ENCODE assay signal across 10 cellular contexts in the genomic region with DNA sequence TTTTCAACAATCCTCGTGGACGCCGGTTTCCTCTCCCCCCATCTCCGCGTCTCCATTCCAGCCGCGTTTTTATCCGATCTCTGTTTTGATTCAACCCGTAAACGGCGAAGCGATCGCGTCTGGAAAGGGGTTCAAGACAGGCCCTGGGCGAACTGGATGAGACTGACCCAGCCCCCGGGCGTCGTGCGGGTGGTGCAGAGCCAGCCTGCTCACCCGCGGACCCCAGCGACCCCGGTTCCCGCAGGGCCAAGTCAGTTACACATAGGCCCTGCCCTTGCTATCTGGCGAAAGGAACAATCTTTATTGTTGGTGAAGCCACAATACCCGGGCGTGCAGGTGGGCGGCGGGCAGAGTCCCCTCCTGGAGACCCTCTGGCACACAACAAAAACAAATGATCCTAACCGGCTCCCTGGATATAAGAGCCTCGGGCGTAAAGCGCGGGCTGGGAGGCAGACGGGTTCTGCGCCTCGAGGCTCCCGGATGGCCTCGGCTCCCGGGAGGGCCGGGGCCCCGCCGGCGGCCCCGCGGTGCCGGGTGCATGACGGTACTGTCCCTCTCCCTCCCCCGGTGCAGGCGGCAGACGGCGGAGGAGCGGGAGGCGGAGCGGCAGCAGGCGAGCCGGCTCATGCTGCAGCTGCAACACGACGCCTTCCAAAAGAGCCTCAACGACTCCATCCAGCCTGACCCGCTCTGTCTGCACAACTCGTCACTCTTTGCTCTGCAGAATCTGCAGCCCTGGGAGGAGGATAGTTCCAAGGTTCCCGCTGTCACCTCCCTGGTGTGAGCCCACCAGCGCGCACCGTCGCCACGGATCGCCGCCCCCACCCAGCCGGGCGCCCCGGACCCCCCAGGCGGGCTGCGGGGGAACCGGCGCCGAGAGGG. TPM values are rescaled to one million over a fixed set of nuclear protein-coding genes. Genes with fewer than 3 reads are reported as not detected.
DNase-seq lines count a peak whose midpoint lies in the region; ATAC-seq, FAIRE-seq and TF ChIP-seq lines count a peak whose summit lies in the region.
"Had no signal": no experiment of that assay in that cellular context is flagged by ENCODE, and none has a peak within 500 bp of the region (broad histone marks: within the 10 kb centered on the region; RNA-seq: fewer than 3 reads in every experiment).

No MANE protein-coding gene starts in this region.

- DNase-seq in ACHN: peak; percentile 14
- DNase-seq in GM10266 (ENCODE audit: extremely low spot score): peak; percentile 61
- DNase-seq in activated naive CD8-positive, alpha-beta T cell treated with anti-CD3 and anti-CD28 coated beads for 36 hours: no peak
- no peak for DNase-seq in HepG2 (ENCODE audit: low spot score)
- no peak for DNase-seq in AG08395 (ENCODE audit: low spot score)
- DNase-seq in esophagus squamous epithelium (lab: John Stamatoyannopoulos, UW): no peak
- DNase-seq in H4 (ENCODE audit: low spot score): no peak
- DNase-seq: T1000 had no signal

- peak; percentile 71 for ATAC-seq in HepG2
- no peak for ATAC-seq in GM21390 (IDR thresholded peaks at IDR 0.05; ENCODE audit: unreplicated experiment)

- H3K9me3 ChIP-seq in HepG2 (ENCODE audit: low read length) (no peaks in the 10 kb centered on the region), esophagus squamous epithelium (no peaks in the 10 kb centered on the region)

- H3K4me1 Mint-ChIP-seq in activated naive CD8-positive, alpha-beta T cell treated with anti-CD3 and anti-CD28 coated beads for 36 hours: peaks cover 23% of the 10 kb centered on the region

- peak overlapping the region; percentile 53 for H3K4me3 Mint-ChIP-seq in activated naive CD8-positive, alpha-beta T cell treated with anti-CD3 and anti-CD28 coated beads for 36 hours

- no peaks in the 10 kb centered on the region for H3K36me3 Mint-ChIP-seq in activated naive CD8-positive, alpha-beta T cell treated with anti-CD3 and anti-CD28 coated beads for 36 hours

- no peak for TF ChIP-seq CTCF in GM10266 (IDR thresholded peaks at IDR 0.05; ENCODE audit: control insufficient read depth, insufficient read depth, low read depth, missing control alignments)
- TF ChIP-seq CTCF in HepG2 (CRISPR knock-in tag; IDR thresholded peaks at IDR 0.05): no peak
- TF ChIP-seq CTCF in esophagus squamous epithelium (IDR thresholded peaks at IDR 0.05): no peak

- in situ Hi-C loops in ACHN (cut with HindIII; ENCODE audit: low pct_ligation_motif_present, low pct_unique_long_range_greater_than_20kb, low sequenced_read_pairs) (no loop called here), HepG2 (cut with HindIII; ENCODE audit: extremely low pct_ligation_motif_present, low pct_unique_long_range_greater_than_20kb) (no loop called here)

- H3K9me3 Mint-ChIP-seq in activated naive CD8-positive, alpha-beta T cell treated with anti-CD3 and anti-CD28 coated beads for 36 hours: no peaks in the 10 kb centered on the region

- H3K27me3 Mint-ChIP-seq in activated naive CD8-positive, alpha-beta T cell treated with anti-CD3 and anti-CD28 coated beads for 36 hours: peaks cover 92% of the 10 kb centered on the region

- CTCF ChIA-PET in HepG2 (lab: Yijun Ruan, JAX; ENCODE audit: low intra/inter-chr PET ratio, low total read pairs): no interaction called here

- TF ChIP-seq RAD21 in HepG2 (CRISPR knock-in tag; IDR thresholded peaks at IDR 0.05): no peak

- H3K79me2 ChIP-seq in HepG2 (ENCODE audit: insufficient read depth, low read length): no peaks in the 10 kb centered on the region

- peak overlapping the region in 1 of 3 experiments; percentile 10; a peak in 1 of 6 replicates for H3K4me3 ChIP-seq in HepG2 (replicated peaks in 1 of 3; ENCODE audit: insufficient read depth in 1 of 3, low read depth in 2 of 3, low read length in 3 of 3)
- H3K4me3 ChIP-seq in esophagus squamous epithelium: peak overlapping the region in 2 of 4 donors; percentile 29 to 45

- intact Hi-C loops in HepG2 (cut with micrococcal nuclease; ENCODE audit: unreplicated experiment): no loop called here
- intact Hi-C loops in esophagus squamous epithelium (cut with DNase I): no loop called here

- no peak overlapping the region for H2AFZ ChIP-seq in HepG2 (ENCODE audit: low read length)

- no TSS peak for BruUV-seq in HepG2 (replicated peaks; lab: Mats Ljungman, UMichigan)

- H3K36me3 ChIP-seq in HepG2 (replicated peaks in 1 of 2; ENCODE audit: control insufficient read depth in 1 of 2, insufficient read depth in 2 of 2, low read length in 2 of 2): no peaks in the 10 kb centered on the region
- no peaks in the 10 kb centered on the region for H3K36me3 ChIP-seq in esophagus squamous epithelium

- H4K20me1 ChIP-seq in HepG2 (ENCODE audit: insufficient read depth, low read length): no peaks in the 10 kb centered on the region

- FAIRE-seq in HepG2 (lab: Jason Lieb, UNC): no peak

- peaks cover 6 to 59% of the 10 kb centered on the region in 2 experiments; a peak in 4 of 5 replicates for H3K27me3 ChIP-seq in HepG2 (ENCODE audit: control insufficient read depth in 1 of 2, insufficient read depth in 2 of 2, low read length in 2 of 2)
- peaks cover 63 to 100% (median 83%) of the 10 kb centered on the region in 4 donors for H3K27me3 ChIP-seq in esophagus squamous epithelium

- no peak for TF ChIP-seq EP300 in HepG2 (IDR thresholded peaks at IDR 0.05; ENCODE audit: low read depth in 2 of 2, low read length in 2 of 2)
- TF ChIP-seq EP300 in HepG2 (CRISPR knock-in tag; IDR thresholded peaks at IDR 0.05; ENCODE audit: borderline replicate concordance): no peak

- no peak overlapping the region for H3K4me2 ChIP-seq in HepG2 (ENCODE audit: low read depth, low read length)

- 58% methylated on average over 23 of the region's 78 CpGs for WGBS in HepG2 (ENCODE audit: low lambda C conversion rate)
- WGBS in esophagus squamous epithelium, 2 donors: 7 to 20% methylated on average over 13 to 17 of the region's 78 CpGs

- H3K4me1 ChIP-seq in HepG2 (ENCODE audit: insufficient read depth, low read length) (no peaks in the 10 kb centered on the region), esophagus squamous epithelium (peaks cover 36 to 82% (median 40%) of the 10 kb centered on the region in 3 donors)

- H3K27ac ChIP-seq in HepG2 (ENCODE audit: extremely low read length, insufficient read depth, low read length) (no peak overlapping the region), esophagus squamous epithelium (no peak overlapping the region)

- TF ChIP-seq POLR2A in HepG2 (IDR thresholded peaks at IDR 0.05; ENCODE audit: insufficient read depth in 1 of 2, low read depth in 2 of 2, low read length in 2 of 2) (no peak), esophagus squamous epithelium (IDR thresholded peaks at IDR 0.05) (no peak)

- H3K9ac ChIP-seq in HepG2 (ENCODE audit: insufficient read depth, low read depth, low read length): no peak overlapping the region

- POLR2A ChIA-PET in HepG2 (lab: Yijun Ruan, JAX): no interaction called here

- no peak overlapping the region for H3K27ac Mint-ChIP-seq in activated naive CD8-positive, alpha-beta T cell treated with anti-CD3 and anti-CD28 coated beads for 36 hours

TF ChIP-seq in HepG2, 621 proteins besides CTCF, POLR2A, EP300 and RAD21:
- TF ChIP-seq SALL1 (CRISPR knock-in tag; IDR thresholded peaks at IDR 0.05) (peak; percentile 10; the same call in 1 of the 2 replicates), ETV6 (CRISPR knock-in tag; conservative IDR thresholded peaks at IDR 0.05) (no peak)
- TF ChIP-seq, protein P1, sequence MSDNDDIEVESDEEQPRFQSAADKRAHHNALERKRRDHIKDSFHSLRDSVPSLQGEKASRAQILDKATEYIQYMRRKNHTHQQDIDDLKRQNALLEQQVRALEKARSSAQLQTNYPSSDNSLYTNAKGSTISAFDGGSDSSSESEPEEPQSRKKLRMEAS (IDR thresholded peaks at IDR 0.05): peak; percentile 56
- TF ChIP-seq, protein P2, sequence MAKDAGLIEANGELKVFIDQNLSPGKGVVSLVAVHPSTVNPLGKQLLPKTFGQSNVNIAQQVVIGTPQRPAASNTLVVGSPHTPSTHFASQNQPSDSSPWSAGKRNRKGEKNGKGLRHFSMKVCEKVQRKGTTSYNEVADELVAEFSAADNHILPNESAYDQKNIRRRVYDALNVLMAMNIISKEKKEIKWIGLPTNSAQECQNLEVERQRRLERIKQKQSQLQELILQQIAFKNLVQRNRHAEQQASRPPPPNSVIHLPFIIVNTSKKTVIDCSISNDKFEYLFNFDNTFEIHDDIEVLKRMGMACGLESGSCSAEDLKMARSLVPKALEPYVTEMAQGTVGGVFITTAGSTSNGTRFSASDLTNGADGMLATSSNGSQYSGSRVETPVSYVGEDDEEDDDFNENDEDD (CRISPR knock-in tag; IDR thresholded peaks at IDR 0.05; ENCODE audit: borderline replicate concordance): peak; percentile 42; the same call in 1 of the 2 replicates
TF ChIP-seq in HepG2: peak in this region for 3.

RNA-seq across cellular contexts. Expression of a gene that starts 2.0 kb away (rescaled TPM):
- not detected for total RNA-seq in activated naive CD8-positive, alpha-beta T cell treated with anti-CD3 and anti-CD28 coated beads for 36 hours
- total RNA-seq in HepG2 (2016; rRNA removed; fragmentation: Illumina TruSeq; extraction: Trizol): not detected in 2 replicates
- total RNA-seq in HepG2 (2016; cell fraction: cytosol; rRNA removed; fragmentation: Illumina TruSeq; extraction: Trizol; ENCODE audit: low read depth): not detected in 2 replicates
- not detected in 2 replicates for total RNA-seq in HepG2 (2016; cell fraction: insoluble cytoplasmic fraction; rRNA removed; fragmentation: Illumina TruSeq; extraction: Trizol)
- not detected in 2 replicates for total RNA-seq in HepG2 (2016; cell fraction: membrane; rRNA removed; fragmentation: Illumina TruSeq; extraction: Trizol)
- not detected in 2 replicates for total RNA-seq in HepG2 (2016; cell fraction: nucleus; rRNA removed; fragmentation: Illumina TruSeq; extraction: Trizol)
- not detected in 2 replicates for polyA plus RNA-seq in HepG2 (2011; rRNA removed)
- polyA plus RNA-seq in HepG2 (2011; cell fraction: cytosol; rRNA removed): not detected in 2 replicates
- not detected in 2 replicates for polyA plus RNA-seq in HepG2 (2011; cell fraction: nucleus; rRNA removed)
- polyA plus RNA-seq in HepG2 (2012): not detected in 2 replicates
- not detected in 2 replicates for polyA plus RNA-seq in HepG2 (2016; cell fraction: cytosol; fragmentation: Illumina TruSeq; extraction: Trizol; ENCODE audit: low read depth)
- polyA plus RNA-seq in HepG2 (2016; cell fraction: insoluble cytoplasmic fraction; fragmentation: Illumina TruSeq; extraction: Trizol; ENCODE audit: low read depth): not detected in 2 replicates
- polyA plus RNA-seq in HepG2 (2016; cell fraction: membrane; fragmentation: Illumina TruSeq; extraction: Trizol; ENCODE audit: low read depth): not detected in 2 replicates
- not detected in 2 replicates for polyA plus RNA-seq in HepG2 (2016; cell fraction: nucleus; fragmentation: Illumina TruSeq; extraction: Trizol; ENCODE audit: insufficient read depth, low read depth)
- 0.82 TPM in 1 of 2 replicates, not detected in the other for polyA minus RNA-seq in HepG2 (2011; rRNA and poly(A)+ RNA removed; ENCODE audit: low replicate concordance)
- not detected in 2 replicates for polyA minus RNA-seq in HepG2 (2011; cell fraction: cytosol; rRNA and poly(A)+ RNA removed)
- polyA minus RNA-seq in HepG2 (2011; cell fraction: nucleus; rRNA and poly(A)+ RNA removed): not detected in 2 replicates
- total RNA-seq in esophagus squamous epithelium: not detected
- total RNA-seq in H4 (2014; rRNA removed; shearing (Covaris generic)): not detected in 2 replicates
- polyA plus RNA-seq: esophagus had no signal

Comparison
In these comparisons a context has a peak if more than half of its experiments do, and no peak if none do; other contexts are left out.
1. DNase-seq: peak in ACHN (single experiment) and GM10266 (single experiment); none in activated naive CD8-positive, alpha-beta T cell treated with anti-CD3 and anti-CD28 coated beads for 36 hours (single experiment), HepG2 (single experiment), AG08395 (single experiment), esophagus squamous epithelium (single experiment) and H4 (single experiment).